Comparison of ENCODE assay signal across 2 cellular contexts in genomic region chr17:21741520-21741919, GRCh38. TPM values are rescaled to one million over a fixed set of nuclear protein-coding genes. Genes with fewer than 3 reads are reported as not detected.
"Had no signal": no experiment of that assay in that cellular context is flagged by ENCODE, and none has a peak within 500 bp of the region (broad histone marks: within the 10 kb centered on the region; RNA-seq: fewer than 3 reads in every experiment).

No MANE protein-coding gene starts in this region.

RNA-seq across cellular contexts. Expression of gene KCNJ18, which starts 49.2 kb away (rescaled TPM):
- total RNA-seq: G401, GM12878 had no signal
- polyA plus RNA-seq: GM12878 had no signal
